In genomic region chr22:20020533-20021195, GRCh38 we compare ENCODE assay signal across 8 cellular contexts. TPM values are rescaled to one million over a fixed set of nuclear protein-coding genes. Genes with fewer than 3 reads are reported as not detected.
DNase-seq lines count a peak whose midpoint lies in the region; ATAC-seq and TF ChIP-seq lines count a peak whose summit lies in the region.

TANGO2 (plus strand) TSS chr22:20021110; CDS start chr22:20036799, 15,689 bp downstream.

- peaks cover 8% of the 10 kb centered on the region for H3K4me1 Mint-ChIP-seq in progenitor cell of endocrine pancreas (ENCODE audit: low read depth)

- H3K4me3 ChIP-seq in heart right ventricle: peak within 1 kb of the TSS; percentile 70 to 99 (median 96)
- peak within 1 kb of the TSS; percentile 70 to 94 (median 84) for H3K4me3 ChIP-seq in upper lobe of left lung

- H3K4me1 ChIP-seq in heart right ventricle: peaks cover 30 to 66% (median 61%) of the 10 kb centered on the region in 9 donors
- H3K4me1 ChIP-seq in upper lobe of left lung: peaks cover 19 to 59% (median 37%) of the 10 kb centered on the region in 4 donors

- peaks cover 1% of the 10 kb centered on the region for H3K36me3 Mint-ChIP-seq in progenitor cell of endocrine pancreas (ENCODE audit: insufficient read depth)

- no peaks in the 10 kb centered on the region for H3K9me3 Mint-ChIP-seq in progenitor cell of endocrine pancreas (ENCODE audit: low read depth)

- H3K27me3 ChIP-seq in heart right ventricle (peaks cover 0 to 19% (median 0%) of the 10 kb centered on the region in 7 donors), upper lobe of left lung (peaks cover 0 to 4% (median 0%) of the 10 kb centered on the region in 4 donors)

- no peak for TF ChIP-seq EP300 in upper lobe of left lung (IDR thresholded peaks at IDR 0.05)

- H3K27me3 Mint-ChIP-seq in progenitor cell of endocrine pancreas: peaks cover 33% of the 10 kb centered on the region

- intact Hi-C loops in heart right ventricle (cut with DNase I): loop anchor here in 4 of 10 donors (2.0 to 10.0 kb wide), 4 partner anchors 60 to 304 kb away; partner anchors contain the start of genes DGCR8 (in 3 of the 4), DGCR6L (in 1 of the 4), RANBP1 (in 1 of the 4) and TRMT2A (in 1 of the 4)

- peak; percentile 91 for TF ChIP-seq POLR2A in GM10847 (IDR thresholded peaks at IDR 0.05; ENCODE audit: extremely low read depth, insufficient read length)
- peak in 3 of 4 donors; percentile 89 to 98 (median 95) for TF ChIP-seq POLR2A in upper lobe of left lung (IDR thresholded peaks at IDR 0.05)

- H3K36me3 ChIP-seq in heart right ventricle (peaks cover 0 to 9% (median 0%) of the 10 kb centered on the region in 9 donors), upper lobe of left lung (peaks cover 0 to 3% (median 0%) of the 10 kb centered on the region in 4 donors)

- H3K9me3 ChIP-seq in heart right ventricle: no peaks in the 10 kb centered on the region
- H3K9me3 ChIP-seq in upper lobe of left lung: no peaks in the 10 kb centered on the region

- TF ChIP-seq CTCF in heart right ventricle (IDR thresholded peaks at IDR 0.05) (peak in 1 of 9 donors; percentile 6), progenitor cell of endocrine pancreas (IDR thresholded peaks at IDR 0.05; ENCODE audit: unreplicated experiment) (no peak), upper lobe of left lung (IDR thresholded peaks at IDR 0.05) (peak in 3 of 6 experiments; percentile 4 to 42 (median 21))

- H3K27ac Mint-ChIP-seq in progenitor cell of endocrine pancreas: peak within 1 kb of the TSS; percentile 20

- H3K27ac ChIP-seq in adipose tissue (ENCODE audit: low read depth, low read length): no peak within 1 kb of the TSS
- peak within 1 kb of the TSS; percentile 86 to 99 (median 98) for H3K27ac ChIP-seq in heart right ventricle
- peak within 1 kb of the TSS; percentile 84 to 94 (median 90) for H3K27ac ChIP-seq in upper lobe of left lung

- peak; percentile 48 for DNase-seq in NCI-H1436 treated with DMSO at 0.1 percent for 48 hours (lab: John Stamatoyannopoulos, UW)
- peak; percentile 85 to 95 (median 88) for DNase-seq in T-helper 1 cell
- DNase-seq in heart right ventricle: peak; percentile 91 to 95
- DNase-seq in progenitor cell of endocrine pancreas (ENCODE audit: low spot score, unreplicated experiment): peak; percentile 92
- DNase-seq in upper lobe of left lung: peak; percentile 93 to 99

- peak; percentile 75 for ATAC-seq in HG02763 (IDR thresholded peaks at IDR 0.05; ENCODE audit: unreplicated experiment)
- ATAC-seq in heart right ventricle: peak; percentile 74 to 94 (median 83)
- ATAC-seq in upper lobe of left lung (ENCODE audit: low FRiP score in 2 of 2): peak; percentile 93 to 96

- H3K4me3 Mint-ChIP-seq in progenitor cell of endocrine pancreas (ENCODE audit: low read depth): peak within 1 kb of the TSS; percentile 89

- 0 to 1% (median 1%) methylated on average over 45 to 61 of the region's 61 CpGs for WGBS in adipose tissue, 3 donors
- 1% methylated on average over 60 to 61 of the region's 61 CpGs for WGBS in heart right ventricle, 2 donors
- WGBS in upper lobe of left lung, 2 donors: 0 to 2% methylated on average over 8 to 21 of the region's 61 CpGs

RNA-seq across cellular contexts. Expression of gene TANGO2, which starts in this region (rescaled TPM):
- polyA plus RNA-seq in adipose tissue (10 to 100 TPM; 11.1 to 30.9 (median 20.5) TPM), heart right ventricle (10 to 100 TPM; 34.1 to 65.8 TPM)
- total RNA-seq in heart right ventricle (100 to 1,000 TPM in 3 of 10 donors, 10 to 100 TPM in 7; 51.6 to 139 (median 94.2) TPM), progenitor cell of endocrine pancreas (19.9 and 21.8 TPM in 2 replicates), upper lobe of left lung (10 to 100 TPM; 33.9 to 94.3 (median 55.0) TPM)
